ENCODE assay signal across 17 cellular contexts in the genomic region with DNA sequence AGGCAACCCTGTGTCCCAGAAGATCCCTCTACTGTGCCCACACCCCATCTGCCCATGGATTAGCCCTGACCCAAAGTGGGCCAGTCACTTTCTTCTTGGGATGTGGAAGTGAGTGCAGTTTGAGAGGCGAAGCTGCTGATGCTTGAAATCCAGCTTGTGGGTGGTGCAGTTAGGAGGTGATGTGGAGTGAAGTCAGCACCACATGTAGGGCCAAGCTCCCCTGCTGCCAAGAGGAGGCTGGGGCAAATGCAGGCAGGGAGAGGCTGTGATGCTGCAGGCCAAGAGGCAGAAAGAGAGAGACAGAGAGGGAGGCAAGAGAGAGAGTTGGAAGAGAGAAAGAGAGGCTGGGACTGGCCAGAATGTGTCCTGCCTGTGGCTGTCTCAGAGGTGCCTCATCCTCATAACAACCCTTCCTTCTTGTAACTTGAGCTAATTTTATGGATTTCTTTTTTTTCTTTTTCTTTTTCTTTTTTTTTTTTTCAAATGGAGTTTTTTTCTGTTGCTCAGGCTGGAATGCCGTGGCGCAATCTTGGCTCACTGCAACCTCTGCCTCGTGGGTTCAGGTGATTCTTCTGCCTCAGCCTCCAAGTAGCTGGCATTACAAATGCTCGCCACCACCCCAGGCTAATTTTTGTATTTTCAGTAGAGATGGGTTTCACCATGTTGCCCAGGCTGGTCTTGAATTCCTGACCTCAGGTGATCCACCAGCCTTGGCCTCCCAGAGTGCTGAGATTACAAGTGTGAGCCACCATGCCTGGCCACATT. TPM values are rescaled to one million over a fixed set of nuclear protein-coding genes. Genes with fewer than 3 reads are reported as not detected.
DNase-seq lines count a peak whose midpoint lies in the region; ATAC-seq and TF ChIP-seq lines count a peak whose summit lies in the region.
"Had no signal": no experiment of that assay in that cellular context is flagged by ENCODE, and none has a peak within 500 bp of the region (broad histone marks: within the 10 kb centered on the region; RNA-seq: fewer than 3 reads in every experiment).

No MANE protein-coding gene starts in this region.

- H3K36me3 ChIP-seq in mammary epithelial cell (ENCODE audit: insufficient read depth, low read length) (no peaks in the 10 kb centered on the region), left lung (no peaks in the 10 kb centered on the region)
- H3K36me3 ChIP-seq: SJSA1, suprapubic skin had no signal

- H3K79me2 ChIP-seq in mammary epithelial cell (ENCODE audit: insufficient read depth, low read length), result no peaks in the 10 kb centered on the region

- WGBS in mammary epithelial cell (ENCODE audit: low coverage, missing lambda C conversion rate), result 57% methylated on average over 5 of the region's 5 CpGs

- no peaks in the 10 kb centered on the region for H3K27me3 ChIP-seq in mammary epithelial cell (ENCODE audit: insufficient read depth, low read length)
- no peaks in the 10 kb centered on the region for H3K27me3 ChIP-seq in left lung
- H3K27me3 ChIP-seq: SJSA1, suprapubic skin had no signal

- H3K4me3 ChIP-seq in mammary epithelial cell (replicated peaks in 1 of 3; ENCODE audit: insufficient read depth in 1 of 3, low read depth in 2 of 3, low read length in 3 of 3) (no peak overlapping the region), left lung (no peak overlapping the region)
- H3K4me3 ChIP-seq: SJSA1, suprapubic skin had no signal

- H3K9me3 Mint-ChIP-seq in activated CD4-positive, alpha-beta T cell treated with anti-CD3 and anti-CD28 coated beads, Interleukin-2, amount 10 ng/mL, durations not matched to agents 24 days and 14 days, result peaks cover 9% of the 10 kb centered on the region
- peaks cover 14% of the 10 kb centered on the region for H3K9me3 Mint-ChIP-seq in HFFc6
- H3K9me3 Mint-ChIP-seq: activated naive CD4-positive, alpha-beta T cell treated with anti-CD3 and anti-CD28 coated beads, Interleukin-2, amount 50 U/mL, for 24 hours had no signal

- intact Hi-C loops in activated CD4-positive, alpha-beta T cell treated with anti-CD3 and anti-CD28 coated beads, Interleukin-2, amount 10 ng/mL, durations not matched to agents 24 days and 14 days (cut with micrococcal nuclease), result no loop called here
- intact Hi-C loops in mammary epithelial cell (cut with micrococcal nuclease) (no loop called here), left lung (cut with DNase I) (no loop called here)

- no peaks in the 10 kb centered on the region for H3K27me3 Mint-ChIP-seq in activated CD4-positive, alpha-beta T cell treated with anti-CD3 and anti-CD28 coated beads, Interleukin-2, amount 10 ng/mL, durations not matched to agents 24 days and 14 days
- H3K27me3 Mint-ChIP-seq in HFFc6 (ENCODE audit: insufficient read depth), result peaks cover 7% of the 10 kb centered on the region
- H3K27me3 Mint-ChIP-seq: activated naive CD4-positive, alpha-beta T cell treated with anti-CD3 and anti-CD28 coated beads, Interleukin-2, amount 50 U/mL, for 24 hours; CD4-positive, alpha-beta T cell had no signal

- H3K36me3 Mint-ChIP-seq in activated CD4-positive, alpha-beta T cell treated with anti-CD3 and anti-CD28 coated beads, Interleukin-2, amount 10 ng/mL, durations not matched to agents 24 days and 14 days (ENCODE audit: low read depth), result peaks cover 20% of the 10 kb centered on the region
- peaks cover 14% of the 10 kb centered on the region for H3K36me3 Mint-ChIP-seq in HFFc6 (ENCODE audit: low read depth)

- H3K27ac Mint-ChIP-seq in activated CD4-positive, alpha-beta T cell treated with anti-CD3 and anti-CD28 coated beads, Interleukin-2, amount 10 ng/mL, durations not matched to agents 24 days and 14 days, result peak overlapping the region; percentile 87
- H3K27ac Mint-ChIP-seq in HFFc6, result peak overlapping the region; percentile 56
- H3K27ac Mint-ChIP-seq: CD4-positive, alpha-beta T cell had no signal

- H3K27ac ChIP-seq in mammary epithelial cell (ENCODE audit: insufficient read depth, low read depth, low read length), result peak overlapping the region; percentile 43
- H3K27ac ChIP-seq in left lung, result peak overlapping the region in 1 of 2 donors; percentile 63
- H3K27ac ChIP-seq: SJSA1, suprapubic skin had no signal

- TF ChIP-seq CTCF in HFFc6 (IDR thresholded peaks at IDR 0.05), result no peak
- TF ChIP-seq CTCF in mammary epithelial cell (conservative IDR thresholded peaks at IDR 0.05 in 1 of 2, IDR thresholded peaks at IDR 0.05 in 1 of 2; ENCODE audit: extremely low read depth in 1 of 2, insufficient read depth in 1 of 2, low read depth in 1 of 2, low read length in 2 of 2), result no peak
- no peak for TF ChIP-seq CTCF in left lung (IDR thresholded peaks at IDR 0.05)
- no peak for TF ChIP-seq CTCF in GM13976 (IDR thresholded peaks at IDR 0.05; ENCODE audit: borderline replicate concordance, control extremely low read depth, extremely low read depth, insufficient read depth, missing control alignments)

- no peaks in the 10 kb centered on the region for H4K20me1 ChIP-seq in mammary epithelial cell (ENCODE audit: insufficient read depth, low read length)

- peak overlapping the region; percentile 74 for H3K4me3 Mint-ChIP-seq in activated CD4-positive, alpha-beta T cell treated with anti-CD3 and anti-CD28 coated beads, Interleukin-2, amount 10 ng/mL, durations not matched to agents 24 days and 14 days
- H3K4me3 Mint-ChIP-seq in HFFc6, result no peak overlapping the region
- H3K4me3 Mint-ChIP-seq: activated naive CD4-positive, alpha-beta T cell treated with anti-CD3 and anti-CD28 coated beads, Interleukin-2, amount 50 U/mL, for 24 hours; CD4-positive, alpha-beta T cell had no signal

- peak overlapping the region; percentile 27 for H2AFZ ChIP-seq in mammary epithelial cell (ENCODE audit: low read depth, low read length)

- CTCF ChIA-PET in mammary epithelial cell (lab: Charles Lee; ENCODE audit: low non-redundant PET), result no interaction called here

- peaks cover 24% of the 10 kb centered on the region for H3K4me1 ChIP-seq in mammary epithelial cell (ENCODE audit: insufficient read depth, low read length)
- peaks cover 0 to 30% of the 10 kb centered on the region in 2 donors for H3K4me1 ChIP-seq in left lung
- H3K4me1 ChIP-seq: suprapubic skin had no signal

- H3K9me3 ChIP-seq in mammary epithelial cell (replicated peaks; ENCODE audit: insufficient read depth, low read length), result peaks cover 10% of the 10 kb centered on the region
- H3K9me3 ChIP-seq in left lung, result peaks cover 0 to 5% of the 10 kb centered on the region in 2 donors
- H3K9me3 ChIP-seq: suprapubic skin had no signal

- H3K4me1 Mint-ChIP-seq in activated CD4-positive, alpha-beta T cell treated with anti-CD3 and anti-CD28 coated beads, Interleukin-2, amount 10 ng/mL, durations not matched to agents 24 days and 14 days, result peaks cover 46% of the 10 kb centered on the region
- H3K4me1 Mint-ChIP-seq in HFFc6 (ENCODE audit: low read depth), result peaks cover 36% of the 10 kb centered on the region

- no peak overlapping the region for H3K4me2 ChIP-seq in mammary epithelial cell (ENCODE audit: insufficient read depth, low read depth, low read length)

- dilution Hi-C loops in mammary epithelial cell (cut with HindIII; ENCODE audit: low sequenced_read_pairs), result no loop called here

- peak; percentile 13 for ATAC-seq in left lung

- DNase-seq in activated CD4-positive, alpha-beta T cell treated with anti-CD3 and anti-CD28 coated beads, Interleukin-2, amount 10 ng/mL, durations not matched to agents 24 days and 14 days, result no peak
- DNase-seq in activated CD4-positive, alpha-beta T cell treated with anti-CD3 and anti-CD28 coated beads, Interleukin-2, amount 50 U/mL, for 48 hours, result no peak
- DNase-seq in HFFc6 (peak; percentile 72), mammary epithelial cell (peak; percentile 54), left lung (no peak), NCI-H2107 treated with DMSO at 0.1 percent for 48 hours (lab: John Stamatoyannopoulos, UW; ENCODE audit: unreplicated experiment) (no peak), nucleus accumbens (lab: John Stamatoyannopoulos, UW) (no peak), GM13976 (ENCODE audit: low spot score) (no peak)
- DNase-seq: 8988T; CD4-positive, alpha-beta T cell; erythroblast; hippocampal formation; Karpas-422; NCI-H1436 treated with DMSO at 0.1 percent for 48 hours had no signal

- in situ Hi-C loops in mammary epithelial cell (cut with MboI; ENCODE audit: low sequenced_read_pairs in 2 of 2) (no loop called here), GM13976 (cut with MboI; ENCODE audit: low sequenced_read_pairs, unreplicated experiment) (no loop called here)

- H3K9ac ChIP-seq in mammary epithelial cell (ENCODE audit: insufficient read depth, low read length), result no peak overlapping the region

- TSS peak; percentile 48 for BruUV-seq in mammary epithelial cell (replicated peaks; lab: Mats Ljungman, UMichigan)

RNA-seq across cellular contexts. Expression of a gene that starts 35.3 kb away (rescaled TPM):
- 166 and 168 TPM in 2 replicates for total RNA-seq in activated CD4-positive, alpha-beta T cell treated with anti-CD3 and anti-CD28 coated beads, Interleukin-2, amount 10 ng/mL, durations not matched to agents 24 days and 14 days
- 10 to 100 TPM; 50.5 to 60.5 (median 55.4) TPM for total RNA-seq in HFFc6 (2021; fragmentation: NEBNext Ultra II Directional; extraction: Animal tissue kit (Norgen Biotek cat#: 25700))
- total RNA-seq in mammary epithelial cell, result 100 to 1,000 TPM in 1 of 2 donors, 10 to 100 TPM in 1; 68.3 to 115 TPM
- polyA plus RNA-seq in mammary epithelial cell, result 55.2 TPM
- 149 TPM for polyA minus RNA-seq in mammary epithelial cell
- total RNA-seq in left lung, result 10 to 100 TPM; 67.2 to 86.5 TPM

Comparison
In these comparisons a context has a peak if more than half of its experiments do, and no peak if none do; other contexts are left out.
1. DNase-seq: peak in HFFc6 (single experiment) and mammary epithelial cell (single experiment); none in activated CD4-positive, alpha-beta T cell treated with anti-CD3 and anti-CD28 coated beads, Interleukin-2, amount 10 ng/mL, durations not matched to agents 24 days and 14 days (single experiment), activated CD4-positive, alpha-beta T cell treated with anti-CD3 and anti-CD28 coated beads, Interleukin-2, amount 50 U/mL, for 48 hours (0 of 2), left lung (0 of 2), NCI-H2107 treated with DMSO at 0.1 percent for 48 hours (single experiment), nucleus accumbens (0 of 56) and GM13976 (single experiment).